In the genomic region with DNA sequence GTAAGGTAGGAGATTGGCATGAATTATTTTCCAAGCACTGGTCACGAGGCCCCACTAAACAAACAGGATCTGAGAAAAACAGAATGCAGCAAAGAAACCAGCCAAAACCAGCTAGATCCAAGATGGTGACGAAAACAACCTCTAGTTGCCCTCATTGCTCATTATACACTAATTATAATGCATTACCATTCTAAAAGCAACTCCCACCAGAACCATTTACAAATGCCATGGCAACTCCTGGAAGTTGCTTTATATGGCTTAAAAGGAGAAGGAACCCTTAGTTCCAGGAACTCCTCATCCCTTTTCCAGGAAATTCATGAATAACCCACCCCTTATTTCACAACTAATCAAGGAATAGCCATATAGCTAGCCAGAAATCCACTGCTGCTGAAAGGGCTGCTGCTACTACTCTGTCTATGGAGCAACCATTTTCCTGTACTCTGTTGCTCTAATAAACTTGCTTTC, we compare ENCODE assay signal across 26 cellular contexts.
DNase-seq lines count a peak whose midpoint lies in the region; ATAC-seq and TF ChIP-seq lines count a peak whose summit lies in the region.
"Had no signal": no experiment of that assay in that cellular context is flagged by ENCODE, and none has a peak within 500 bp of the region (broad histone marks: within the 10 kb centered on the region; RNA-seq: fewer than 3 reads in every experiment).

No MANE protein-coding gene starts in this region.

- H3K36me3 Mint-ChIP-seq in CD4-positive, alpha-beta memory T cell: peaks cover 3 to 4% of the 10 kb centered on the region in 2 donors

- POLR2A ChIA-PET in CD4-positive, alpha-beta memory T cell (lab: Charles Lee; ENCODE audit: partially characterized antibody): no interaction called here

- H3K27me3 ChIP-seq in gastroesophageal sphincter: no peaks in the 10 kb centered on the region
- H3K27me3 ChIP-seq in CD4-positive, alpha-beta memory T cell (ENCODE audit: insufficient read depth, low read length): no peaks in the 10 kb centered on the region
- H3K27me3 ChIP-seq: Peyer's patch, SJCRH30, thyroid gland had no signal

- intact Hi-C loops in CD4-positive, alpha-beta memory T cell (cut with micrococcal nuclease): no loop called here

- ATAC-seq in gastroesophageal sphincter: peak; percentile 43
- no peak for ATAC-seq in GM19467 (IDR thresholded peaks at IDR 0.05; ENCODE audit: unreplicated experiment)
- no peak for ATAC-seq in GM19023 (IDR thresholded peaks at IDR 0.05; ENCODE audit: unreplicated experiment)
- ATAC-seq: activated T-cell treated with anti-CD3 and anti-CD28 coated beads, Interleukin-2, amount 50 U/mL, for 4 hours; esophagus mucosa; mucosa of descending colon; stimulated activated naive B cell treated with anti-CD40 and anti-IgM and Interleukin-4, amounts not matched to agents 10 μg/mL and 1 μg/mL and 100 μg/mL, for 72 hours had no signal

- TF ChIP-seq POLR2A in gastroesophageal sphincter (IDR thresholded peaks at IDR 0.05): no peak

- no peak overlapping the region for H3K4me3 ChIP-seq in astrocyte of the spinal cord (ENCODE audit: low read depth, low read length)
- no peak overlapping the region for H3K4me3 ChIP-seq in gastroesophageal sphincter
- H3K4me3 ChIP-seq in skeletal muscle cell (ENCODE audit: low read depth, low read length): no peak overlapping the region
- no peak overlapping the region for H3K4me3 ChIP-seq in CD4-positive, alpha-beta memory T cell (ENCODE audit: low read length in 2 of 2)
- H3K4me3 ChIP-seq: heart left ventricle, mucosa of descending colon, Peyer's patch, SJCRH30, thyroid gland had no signal

- TF ChIP-seq CTCF in astrocyte of the spinal cord (IDR thresholded peaks at IDR 0.05; ENCODE audit: low read depth, low read length): no peak
- no peak for TF ChIP-seq CTCF in gastroesophageal sphincter (IDR thresholded peaks at IDR 0.05)

- CTCF ChIA-PET in CD4-positive, alpha-beta memory T cell (lab: Charles Lee; ENCODE audit: partially characterized antibody): no interaction called here

- H3K27ac Mint-ChIP-seq in CD4-positive, alpha-beta memory T cell: no peak overlapping the region
- H3K27ac Mint-ChIP-seq: stimulated activated naive B cell treated with anti-CD40 and anti-IgM and Interleukin-4, amounts not matched to agents 10 μg/mL and 1 μg/mL and 100 μg/mL, for 72 hours; T-helper 1 cell treated with Interleukin-12 subunit alpha and Interleukin-12 subunit beta and Interleukin-4 antibody, amounts not matched to agents 30 μg/mL and 1 μg/mL, for 36 hours had no signal

- peaks cover 9 to 25% (median 12%) of the 10 kb centered on the region in 4 donors for H3K4me1 Mint-ChIP-seq in CD4-positive, alpha-beta memory T cell

- in situ Hi-C loops in KBM-7 (cut with MboI; ENCODE audit: low pct_unique_long_range_greater_than_20kb, low sequenced_read_pairs): no loop called here
- in situ Hi-C loops in astrocyte of the spinal cord (cut with HindIII; ENCODE audit: low sequenced_read_pairs): no loop called here

- no peak overlapping the region for H3K4me3 Mint-ChIP-seq in CD4-positive, alpha-beta memory T cell
- H3K4me3 Mint-ChIP-seq: activated T-cell treated with anti-CD3 and anti-CD28 coated beads, Interleukin-2, amount 50 U/mL, for 4 hours; stimulated activated naive B cell treated with anti-CD40 and anti-IgM and Interleukin-4, amounts not matched to agents 10 μg/mL and 1 μg/mL and 100 μg/mL, for 72 hours; T-helper 1 cell treated with Interleukin-12 subunit alpha and Interleukin-12 subunit beta and Interleukin-4 antibody, amounts not matched to agents 30 μg/mL and 1 μg/mL, for 36 hours had no signal

- no peak overlapping the region for H3K27ac ChIP-seq in gastroesophageal sphincter
- H3K27ac ChIP-seq in CD4-positive, alpha-beta memory T cell (ENCODE audit: low read depth, low read length): no peak overlapping the region
- H3K27ac ChIP-seq: Peyer's patch, SJCRH30, thyroid gland had no signal

- peaks cover 0 to 3% (median 0%) of the 10 kb centered on the region in 8 donors for H3K9me3 Mint-ChIP-seq in CD4-positive, alpha-beta memory T cell
- H3K9me3 Mint-ChIP-seq: activated T-cell treated with anti-CD3 and anti-CD28 coated beads, Interleukin-2, amount 50 U/mL, for 4 hours; T-helper 1 cell treated with Interleukin-12 subunit alpha and Interleukin-12 subunit beta and Interleukin-4 antibody, amounts not matched to agents 30 μg/mL and 1 μg/mL, for 36 hours had no signal

- no peaks in the 10 kb centered on the region for H3K9me3 ChIP-seq in gastroesophageal sphincter
- no peaks in the 10 kb centered on the region for H3K9me3 ChIP-seq in CD4-positive, alpha-beta memory T cell (ENCODE audit: control insufficient read depth in 1 of 2, low read length in 2 of 2)
- H3K9me3 ChIP-seq: mucosa of descending colon, Peyer's patch, SJCRH30, thyroid gland had no signal

- H3K27me3 Mint-ChIP-seq in CD4-positive, alpha-beta memory T cell: no peaks in the 10 kb centered on the region
- H3K27me3 Mint-ChIP-seq: stimulated activated naive B cell treated with anti-CD40 and anti-IgM and Interleukin-4, amounts not matched to agents 10 μg/mL and 1 μg/mL and 100 μg/mL, for 72 hours had no signal

- peaks cover 0 to 6% (median 3%) of the 10 kb centered on the region in 3 donors for H3K4me1 ChIP-seq in gastroesophageal sphincter
- H3K4me1 ChIP-seq in CD4-positive, alpha-beta memory T cell (ENCODE audit: insufficient read depth, low read length): no peaks in the 10 kb centered on the region
- H3K4me1 ChIP-seq: Peyer's patch, SJCRH30, thyroid gland had no signal

- H3K36me3 ChIP-seq in gastroesophageal sphincter: no peaks in the 10 kb centered on the region
- no peaks in the 10 kb centered on the region for H3K36me3 ChIP-seq in CD4-positive, alpha-beta memory T cell (ENCODE audit: insufficient read depth, low read length)
- H3K36me3 ChIP-seq: heart left ventricle, Peyer's patch, SJCRH30, thyroid gland had no signal

- no peak for TF ChIP-seq EP300 in gastroesophageal sphincter (IDR thresholded peaks at IDR 0.05)

- WGBS in gastroesophageal sphincter (ENCODE audit: low coverage in 1 of 2), 2 donors: 54 to 69% methylated on average over 2 of the region's 2 CpGs

- DNase-seq in KBM-7 (peak; percentile 44), astrocyte of the spinal cord (ENCODE audit: low read depth, low spot score) (peak; percentile 0), skeletal muscle cell (ENCODE audit: low read depth) (peak; percentile 9)
- DNase-seq in CD4-positive, alpha-beta memory T cell: no peak
- DNase-seq: activated CD8-positive, alpha-beta memory T cell treated with anti-CD3 and anti-CD28 coated beads for 24 hours; activated naive CD4-positive, alpha-beta T cell; activated T-cell treated with anti-CD3 and anti-CD28 coated beads, Interleukin-2, amount 50 U/mL, for 4 hours; AML-193; DND-41; effector memory CD4-positive, alpha-beta T cell; GOT3; heart left ventricle; mucosa of descending colon; NCI-H1417; NCI-H524; Peyer's patch; posterior cingulate gyrus; SJCRH30; stimulated activated CD4-positive, alpha-beta T cell treated with anti-CD3 and anti-CD28 coated beads, Interleukin-2, amount 100 ng/mL, for 48 hours; stimulated activated naive B cell treated with anti-CD40 and anti-IgM and Interleukin-4, amounts not matched to agents 10 μg/mL and 1 μg/mL and 100 μg/mL, for 72 hours had no signal

Comparison
In these comparisons a context has a peak if more than half of its experiments do, and no peak if none do; other contexts are left out.
1. DNase-seq: peak in KBM-7 (single experiment), astrocyte of the spinal cord (single experiment) and skeletal muscle cell (single experiment); none in CD4-positive, alpha-beta memory T cell (0 of 5).